16 cellular contexts compared by ENCODE assay signal in the genomic region with DNA sequence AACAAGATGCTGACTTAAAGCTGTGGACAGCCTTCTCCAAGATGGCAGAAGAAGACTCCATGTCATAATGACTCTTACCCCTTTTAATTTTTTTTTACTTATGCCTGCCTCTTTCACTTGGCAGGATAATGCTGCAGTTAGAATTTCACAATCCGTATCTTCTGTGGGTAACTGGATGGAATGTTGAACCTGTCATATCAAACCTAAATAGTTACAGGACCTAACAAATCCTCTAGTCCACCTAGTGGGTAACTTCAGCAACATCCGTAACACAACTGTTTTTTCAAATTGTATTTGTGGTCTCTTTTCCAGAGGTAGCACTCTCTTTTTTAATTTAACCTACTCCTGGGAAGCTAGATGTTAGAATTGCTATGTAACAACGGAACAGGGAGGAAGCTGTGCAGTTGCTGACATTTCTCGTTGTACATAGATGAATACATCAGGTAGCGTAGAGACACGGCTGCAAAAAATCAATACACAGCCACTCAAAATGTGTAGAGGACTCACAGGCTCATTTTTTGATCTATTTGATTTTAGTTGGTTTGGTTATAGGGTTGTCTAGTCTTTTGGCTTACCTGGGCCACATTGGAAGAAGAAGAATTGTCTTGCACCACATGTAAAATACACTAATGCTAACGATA. TPM values are rescaled to one million over a fixed set of nuclear protein-coding genes. Genes with fewer than 3 reads are reported as not detected.
A peak's percentile ranks its signal among the peaks of the same experiment; 100 is the strongest.
DNase-seq lines count a peak whose midpoint lies in the region; ATAC-seq and TF ChIP-seq lines count a peak whose summit lies in the region.
"Had no signal": no experiment of that assay in that cellular context is flagged by ENCODE, and none has a peak within 500 bp of the region (broad histone marks: within the 10 kb centered on the region; RNA-seq: fewer than 3 reads in every experiment).

No MANE protein-coding gene starts in this region.

- no peak for TF ChIP-seq POLR2A in spleen (IDR thresholded peaks at IDR 0.05)

- H3K4me1 ChIP-seq in mammary epithelial cell (ENCODE audit: insufficient read depth, low read length) (peaks cover 3% of the 10 kb centered on the region), spleen (no peaks in the 10 kb centered on the region)

- H3K36me3 ChIP-seq in mammary epithelial cell (ENCODE audit: insufficient read depth, low read length) (no peaks in the 10 kb centered on the region), spleen (no peaks in the 10 kb centered on the region)

- H3K4me2 ChIP-seq in mammary epithelial cell (ENCODE audit: insufficient read depth, low read depth, low read length) = no peak overlapping the region

- BruUV-seq in mammary epithelial cell (replicated peaks; lab: Mats Ljungman, UMichigan) = no TSS peak

- peak; percentile 83 for ATAC-seq in left lobe of liver
- ATAC-seq in GM21737 (IDR thresholded peaks at IDR 0.05; ENCODE audit: unreplicated experiment) = no peak
- no peak for ATAC-seq in HG02571 (IDR thresholded peaks at IDR 0.05; ENCODE audit: unreplicated experiment)
- ATAC-seq: activated naive CD8-positive, alpha-beta T cell treated with anti-CD3 and anti-CD28 coated beads, Interleukin-2, amount 50 U/mL, for 24 hours; stimulated activated naive CD8-positive, alpha-beta T cell treated with anti-CD3 and anti-CD28 coated beads, Interleukin-15, amount 100 ng/mL, for 72 hours had no signal

- no peak overlapping the region for H3K27ac ChIP-seq in mammary epithelial cell (ENCODE audit: insufficient read depth, low read depth, low read length)
- no peak overlapping the region for H3K27ac ChIP-seq in spleen
- H3K27ac ChIP-seq: RWPE1 had no signal

- no peaks in the 10 kb centered on the region for H3K79me2 ChIP-seq in mammary epithelial cell (ENCODE audit: insufficient read depth, low read length)

- no peaks in the 10 kb centered on the region for H4K20me1 ChIP-seq in mammary epithelial cell (ENCODE audit: insufficient read depth, low read length)

- no peak overlapping the region for H3K4me3 ChIP-seq in mammary epithelial cell (replicated peaks in 1 of 3; ENCODE audit: insufficient read depth in 1 of 3, low read depth in 2 of 3, low read length in 3 of 3)
- no peak overlapping the region for H3K4me3 ChIP-seq in spleen

- H3K9ac ChIP-seq in mammary epithelial cell (ENCODE audit: insufficient read depth, low read length) = no peak overlapping the region

- 76% methylated on average over 6 of the region's 7 CpGs for WGBS in mammary epithelial cell (ENCODE audit: low coverage, missing lambda C conversion rate)
- WGBS in spleen, 5 donors = 85 to 90% (median 90%) methylated on average over 7 of the region's 7 CpGs

- intact Hi-C loops in mammary epithelial cell (cut with micrococcal nuclease) = no loop called here
- intact Hi-C loops in spleen (cut with DNase I; ENCODE audit: low total_unique reads) = no loop called here

- in situ Hi-C loops in mammary epithelial cell (cut with MboI; ENCODE audit: low sequenced_read_pairs in 2 of 2) = loop anchor here (25.0 kb wide), 2 partner anchors 233 to 483 kb away; partner anchors contain the start of gene FAN1 (in 1 of the 2)

- peak; percentile 24 for DNase-seq in EL
- DNase-seq in M059J (ENCODE audit: low read depth) = peak; percentile 18
- DNase-seq in mammary epithelial cell = peak; percentile 18
- DNase-seq in left lobe of liver (ENCODE audit: low spot score) = peak; percentile 40
- DNase-seq in COR-L47 (lab: John Stamatoyannopoulos, UW) = no peak
- no peak for DNase-seq in spleen
- DNase-seq: activated CD8-positive, alpha-beta memory T cell treated with anti-CD3 and anti-CD28 coated beads, Interleukin-2, amount 50 U/mL, for 4 hours; activated naive CD8-positive, alpha-beta T cell treated with anti-CD3 and anti-CD28 coated beads, Interleukin-2, amount 50 U/mL, for 24 hours; CD8-positive, alpha-beta memory T cell; hippocampal formation; NCI-H1930; stimulated activated CD4-positive, alpha-beta T cell treated with anti-CD3 and anti-CD28 coated beads, Interleukin-4, amount 100 ng/mL, for 4 hours; stimulated activated naive CD8-positive, alpha-beta T cell treated with anti-CD3 and anti-CD28 coated beads, Interleukin-15, amount 100 ng/mL, for 72 hours had no signal

- dilution Hi-C loops in mammary epithelial cell (cut with HindIII; ENCODE audit: low sequenced_read_pairs) = loop anchor here (25.0 kb wide), 1 partner anchor 258 kb away; no protein-coding TSS in a partner anchor

- no peak overlapping the region for H2AFZ ChIP-seq in mammary epithelial cell (ENCODE audit: low read depth, low read length)

- H3K27me3 ChIP-seq in mammary epithelial cell (ENCODE audit: insufficient read depth, low read length) = no peaks in the 10 kb centered on the region
- H3K27me3 ChIP-seq in spleen (replicated peaks in 1 of 7) = no peaks in the 10 kb centered on the region

- TF ChIP-seq CTCF in mammary epithelial cell (conservative IDR thresholded peaks at IDR 0.05 in 1 of 2, IDR thresholded peaks at IDR 0.05 in 1 of 2; ENCODE audit: extremely low read depth in 1 of 2, insufficient read depth in 1 of 2, low read depth in 1 of 2, low read length in 2 of 2) = peak in 1 of 2 donors; percentile 14
- TF ChIP-seq CTCF in spleen (IDR thresholded peaks at IDR 0.05 in 8 of 11, conservative IDR thresholded peaks at IDR 0.05 in 3 of 11) = no peak

- CTCF ChIA-PET in mammary epithelial cell (lab: Charles Lee; ENCODE audit: low non-redundant PET) = no interaction called here

- no peaks in the 10 kb centered on the region for H3K9me3 ChIP-seq in mammary epithelial cell (replicated peaks; ENCODE audit: insufficient read depth, low read length)
- no peaks in the 10 kb centered on the region for H3K9me3 ChIP-seq in spleen

RNA-seq across cellular contexts. Expression of gene TRPM1, which starts 43.9 kb away (rescaled TPM):
- 0.02 TPM in 1 of 2 replicates, not detected in the other for total RNA-seq in M059J (2014; rRNA removed; shearing (Covaris generic))
- total RNA-seq in mammary epithelial cell = not detected
- polyA plus RNA-seq in mammary epithelial cell = not detected
- not detected for polyA minus RNA-seq in mammary epithelial cell
- total RNA-seq in left lobe of liver = 0.10 TPM
- total RNA-seq in spleen = not detected
- under 1 TPM in 2 of 3 donors, not detected in 1; 0.06 to 0.42 TPM for polyA plus RNA-seq in spleen
- total RNA-seq: CD8-positive, alpha-beta memory T cell had no signal

Comparison
In these comparisons a context has a peak if more than half of its experiments do, and no peak if none do; other contexts are left out.
1. DNase-seq: peak in EL (single experiment), M059J (single experiment), mammary epithelial cell (single experiment) and left lobe of liver (single experiment); none in COR-L47 (single experiment) and spleen (single experiment).